Comparison of ENCODE assay signal across 1 cellular context in the genomic region with DNA sequence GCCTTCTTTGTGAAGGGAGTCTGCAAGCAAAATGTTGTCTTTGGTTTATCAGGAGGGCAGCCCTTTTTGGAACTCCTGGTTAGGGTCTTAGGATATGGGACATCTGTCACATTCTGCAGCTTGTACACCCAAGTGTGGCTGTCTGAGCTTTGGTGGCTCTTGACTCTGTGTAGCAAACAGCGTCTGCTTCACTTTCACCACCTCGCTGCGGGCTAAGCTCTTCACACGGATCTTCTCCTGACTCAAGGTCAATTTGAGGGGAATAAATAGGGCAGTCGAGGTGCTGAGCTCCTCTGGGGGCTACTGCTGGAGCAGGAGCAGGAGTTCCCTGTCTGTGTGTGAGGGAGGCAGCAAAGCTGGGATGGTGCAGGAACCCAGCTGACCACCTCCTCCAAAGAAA.
TF ChIP-seq lines count a peak whose summit lies in the region.

No MANE protein-coding gene starts in this region.

TF ChIP-seq in SK-N-SH treated with all-trans-retinoic acid at 6 μM for 48 hours, 23 proteins besides CTCF, POLR2A, EP300 and RAD21 (continued from another document):
- TF ChIP-seq ZFP3 (CRISPR knock-in tag; IDR thresholded peaks at IDR 0.05) (no peak), OSR1 (CRISPR knock-in tag; IDR thresholded peaks at IDR 0.05) (no peak), CSDC2 (CRISPR knock-in tag; IDR thresholded peaks at IDR 0.05) (no peak), RARB (CRISPR knock-in tag; IDR thresholded peaks at IDR 0.05) (no peak), PPARA (CRISPR knock-in tag; IDR thresholded peaks at IDR 0.05; ENCODE audit: borderline replicate concordance) (no peak), ZNF8 (CRISPR knock-in tag; IDR thresholded peaks at IDR 0.05) (no peak), TCF4 (CRISPR knock-in tag; IDR thresholded peaks at IDR 0.05; ENCODE audit: borderline replicate concordance) (no peak), ISL1 (CRISPR knock-in tag; IDR thresholded peaks at IDR 0.05) (no peak), ZFP30 (CRISPR knock-in tag; IDR thresholded peaks at IDR 0.05) (no peak)
- TF ChIP-seq, protein P1, sequence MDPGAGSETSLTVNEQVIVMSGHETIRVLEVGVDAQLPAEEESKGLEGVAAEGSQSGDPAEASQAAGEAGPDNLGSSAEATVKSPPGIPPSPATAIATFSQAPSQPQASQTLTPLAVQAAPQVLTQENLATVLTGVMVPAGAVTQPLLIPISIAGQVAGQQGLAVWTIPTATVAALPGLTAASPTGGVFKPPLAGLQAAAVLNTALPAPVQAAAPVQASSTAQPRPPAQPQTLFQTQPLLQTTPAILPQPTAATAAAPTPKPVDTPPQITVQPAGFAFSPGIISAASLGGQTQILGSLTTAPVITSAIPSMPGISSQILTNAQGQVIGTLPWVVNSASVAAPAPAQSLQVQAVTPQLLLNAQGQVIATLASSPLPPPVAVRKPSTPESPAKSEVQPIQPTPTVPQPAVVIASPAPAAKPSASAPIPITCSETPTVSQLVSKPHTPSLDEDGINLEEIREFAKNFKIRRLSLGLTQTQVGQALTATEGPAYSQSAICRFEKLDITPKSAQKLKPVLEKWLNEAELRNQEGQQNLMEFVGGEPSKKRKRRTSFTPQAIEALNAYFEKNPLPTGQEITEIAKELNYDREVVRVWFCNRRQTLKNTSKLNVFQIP (CRISPR knock-in tag; IDR thresholded peaks at IDR 0.05; ENCODE audit: borderline replicate concordance, low read depth), result no peak
- TF ChIP-seq, protein P2, sequence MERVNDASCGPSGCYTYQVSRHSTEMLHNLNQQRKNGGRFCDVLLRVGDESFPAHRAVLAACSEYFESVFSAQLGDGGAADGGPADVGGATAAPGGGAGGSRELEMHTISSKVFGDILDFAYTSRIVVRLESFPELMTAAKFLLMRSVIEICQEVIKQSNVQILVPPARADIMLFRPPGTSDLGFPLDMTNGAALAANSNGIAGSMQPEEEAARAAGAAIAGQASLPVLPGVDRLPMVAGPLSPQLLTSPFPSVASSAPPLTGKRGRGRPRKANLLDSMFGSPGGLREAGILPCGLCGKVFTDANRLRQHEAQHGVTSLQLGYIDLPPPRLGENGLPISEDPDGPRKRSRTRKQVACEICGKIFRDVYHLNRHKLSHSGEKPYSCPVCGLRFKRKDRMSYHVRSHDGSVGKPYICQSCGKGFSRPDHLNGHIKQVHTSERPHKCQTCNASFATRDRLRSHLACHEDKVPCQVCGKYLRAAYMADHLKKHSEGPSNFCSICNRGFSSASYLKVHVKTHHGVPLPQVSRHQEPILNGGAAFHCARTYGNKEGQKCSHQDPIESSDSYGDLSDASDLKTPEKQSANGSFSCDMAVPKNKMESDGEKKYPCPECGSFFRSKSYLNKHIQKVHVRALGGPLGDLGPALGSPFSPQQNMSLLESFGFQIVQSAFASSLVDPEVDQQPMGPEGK (CRISPR knock-in tag; IDR thresholded peaks at IDR 0.05; ENCODE audit: borderline replicate concordance), result no peak
- TF ChIP-seq, protein P3, sequence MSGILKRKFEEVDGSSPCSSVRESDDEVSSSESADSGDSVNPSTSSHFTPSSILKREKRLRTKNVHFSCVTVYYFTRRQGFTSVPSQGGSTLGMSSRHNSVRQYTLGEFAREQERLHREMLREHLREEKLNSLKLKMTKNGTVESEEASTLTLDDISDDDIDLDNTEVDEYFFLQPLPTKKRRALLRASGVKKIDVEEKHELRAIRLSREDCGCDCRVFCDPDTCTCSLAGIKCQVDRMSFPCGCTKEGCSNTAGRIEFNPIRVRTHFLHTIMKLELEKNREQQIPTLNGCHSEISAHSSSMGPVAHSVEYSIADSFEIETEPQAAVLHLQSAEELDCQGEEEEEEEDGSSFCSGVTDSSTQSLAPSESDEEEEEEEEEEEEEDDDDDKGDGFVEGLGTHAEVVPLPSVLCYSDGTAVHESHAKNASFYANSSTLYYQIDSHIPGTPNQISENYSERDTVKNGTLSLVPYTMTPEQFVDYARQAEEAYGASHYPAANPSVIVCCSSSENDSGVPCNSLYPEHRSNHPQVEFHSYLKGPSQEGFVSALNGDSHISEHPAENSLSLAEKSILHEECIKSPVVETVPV (CRISPR knock-in tag; IDR thresholded peaks at IDR 0.05), result no peak
